ENCODE assay signal across 1 cellular context in the genomic region with DNA sequence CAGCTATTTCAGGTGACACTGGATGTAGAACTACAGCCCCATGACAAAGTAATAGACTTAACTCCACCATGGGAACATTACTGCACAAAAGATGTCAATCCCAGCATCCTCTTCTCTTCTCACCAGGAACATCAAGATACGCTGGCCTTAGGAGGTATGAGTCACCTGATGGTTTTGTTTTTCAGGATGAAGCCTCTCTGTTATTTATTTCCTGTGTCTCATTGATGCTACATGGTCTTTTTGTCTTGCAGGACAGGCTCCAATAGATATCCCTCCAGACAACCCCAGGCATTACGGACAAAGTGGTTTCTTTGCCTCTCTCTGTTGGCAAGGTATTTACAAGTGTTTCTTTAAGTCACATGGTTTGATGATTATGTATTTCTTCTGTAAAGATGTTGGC.
TF ChIP-seq lines count a peak whose summit lies in the region.

No MANE protein-coding gene starts in this region.

TF ChIP-seq in GM23338, 12 proteins besides CTCF, POLR2A, EP300 and RAD21:
- TF ChIP-seq, protein P1, sequence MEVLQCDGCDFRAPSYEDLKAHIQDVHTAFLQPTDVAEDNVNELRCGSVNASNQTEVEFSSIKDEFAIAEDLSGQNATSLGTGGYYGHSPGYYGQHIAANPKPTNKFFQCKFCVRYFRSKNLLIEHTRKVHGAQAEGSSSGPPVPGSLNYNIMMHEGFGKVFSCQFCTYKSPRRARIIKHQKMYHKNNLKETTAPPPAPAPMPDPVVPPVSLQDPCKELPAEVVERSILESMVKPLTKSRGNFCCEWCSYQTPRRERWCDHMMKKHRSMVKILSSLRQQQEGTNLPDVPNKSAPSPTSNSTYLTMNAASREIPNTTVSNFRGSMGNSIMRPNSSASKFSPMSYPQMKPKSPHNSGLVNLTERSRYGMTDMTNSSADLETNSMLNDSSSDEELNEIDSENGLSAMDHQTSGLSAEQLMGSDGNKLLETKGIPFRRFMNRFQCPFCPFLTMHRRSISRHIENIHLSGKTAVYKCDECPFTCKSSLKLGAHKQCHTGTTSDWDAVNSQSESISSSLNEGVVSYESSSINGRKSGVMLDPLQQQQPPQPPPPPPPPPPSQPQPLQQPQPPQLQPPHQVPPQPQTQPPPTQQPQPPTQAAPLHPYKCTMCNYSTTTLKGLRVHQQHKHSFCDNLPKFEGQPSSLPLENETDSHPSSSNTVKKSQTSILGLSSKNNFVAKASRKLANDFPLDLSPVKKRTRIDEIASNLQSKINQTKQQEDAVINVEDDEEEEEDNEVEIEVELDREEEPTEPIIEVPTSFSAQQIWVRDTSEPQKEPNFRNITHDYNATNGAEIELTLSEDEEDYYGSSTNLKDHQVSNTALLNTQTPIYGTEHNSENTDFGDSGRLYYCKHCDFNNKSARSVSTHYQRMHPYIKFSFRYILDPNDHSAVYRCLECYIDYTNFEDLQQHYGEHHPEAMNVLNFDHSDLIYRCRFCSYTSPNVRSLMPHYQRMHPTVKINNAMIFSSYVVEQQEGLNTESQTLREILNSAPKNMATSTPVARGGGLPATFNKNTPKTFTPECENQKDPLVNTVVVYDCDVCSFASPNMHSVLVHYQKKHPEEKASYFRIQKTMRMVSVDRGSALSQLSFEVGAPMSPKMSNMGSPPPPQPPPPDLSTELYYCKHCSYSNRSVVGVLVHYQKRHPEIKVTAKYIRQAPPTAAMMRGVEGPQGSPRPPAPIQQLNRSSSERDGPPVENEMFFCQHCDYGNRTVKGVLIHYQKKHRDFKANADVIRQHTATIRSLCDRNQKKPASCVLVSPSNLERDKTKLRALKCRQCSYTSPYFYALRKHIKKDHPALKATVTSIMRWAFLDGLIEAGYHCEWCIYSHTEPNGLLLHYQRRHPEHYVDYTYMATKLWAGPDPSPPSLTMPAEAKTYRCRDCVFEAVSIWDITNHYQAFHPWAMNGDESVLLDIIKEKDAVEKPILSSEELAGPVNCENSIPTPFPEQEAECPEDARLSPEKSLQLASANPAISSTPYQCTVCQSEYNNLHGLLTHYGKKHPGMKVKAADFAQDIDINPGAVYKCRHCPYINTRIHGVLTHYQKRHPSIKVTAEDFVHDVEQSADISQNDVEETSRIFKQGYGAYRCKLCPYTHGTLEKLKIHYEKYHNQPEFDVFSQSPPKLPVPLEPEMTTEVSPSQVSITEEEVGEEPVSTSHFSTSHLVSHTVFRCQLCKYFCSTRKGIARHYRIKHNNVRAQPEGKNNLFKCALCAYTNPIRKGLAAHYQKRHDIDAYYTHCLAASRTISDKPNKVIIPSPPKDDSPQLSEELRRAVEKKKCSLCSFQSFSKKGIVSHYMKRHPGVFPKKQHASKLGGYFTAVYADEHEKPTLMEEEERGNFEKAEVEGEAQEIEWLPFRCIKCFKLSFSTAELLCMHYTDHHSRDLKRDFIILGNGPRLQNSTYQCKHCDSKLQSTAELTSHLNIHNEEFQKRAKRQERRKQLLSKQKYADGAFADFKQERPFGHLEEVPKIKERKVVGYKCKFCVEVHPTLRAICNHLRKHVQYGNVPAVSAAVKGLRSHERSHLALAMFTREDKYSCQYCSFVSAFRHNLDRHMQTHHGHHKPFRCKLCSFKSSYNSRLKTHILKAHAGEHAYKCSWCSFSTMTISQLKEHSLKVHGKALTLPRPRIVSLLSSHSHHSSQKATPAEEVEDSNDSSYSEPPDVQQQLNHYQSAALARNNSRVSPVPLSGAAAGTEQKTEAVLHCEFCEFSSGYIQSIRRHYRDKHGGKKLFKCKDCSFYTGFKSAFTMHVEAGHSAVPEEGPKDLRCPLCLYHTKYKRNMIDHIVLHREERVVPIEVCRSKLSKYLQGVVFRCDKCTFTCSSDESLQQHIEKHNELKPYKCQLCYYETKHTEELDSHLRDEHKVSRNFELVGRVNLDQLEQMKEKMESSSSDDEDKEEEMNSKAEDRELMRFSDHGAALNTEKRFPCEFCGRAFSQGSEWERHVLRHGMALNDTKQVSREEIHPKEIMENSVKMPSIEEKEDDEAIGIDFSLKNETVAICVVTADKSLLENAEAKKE (CRISPR knock-in tag; IDR thresholded peaks at IDR 0.05), result no peak
- TF ChIP-seq ZNF331 (CRISPR knock-in tag; IDR thresholded peaks at IDR 0.05; ENCODE audit: low read depth) (no peak), EZH2phosphoT487 (IDR thresholded peaks at IDR 0.05; ENCODE audit: unreplicated experiment) (no peak), ZNF114 (CRISPR knock-in tag; IDR thresholded peaks at IDR 0.05) (no peak), EZH2 (IDR thresholded peaks at IDR 0.05; ENCODE audit: low read depth, unreplicated experiment) (no peak), STAT1 (IDR thresholded peaks at IDR 0.05; ENCODE audit: unreplicated experiment) (no peak), NANOG (IDR thresholded peaks at IDR 0.05; ENCODE audit: borderline replicate concordance) (no peak)
- TF ChIP-seq, protein P2, sequence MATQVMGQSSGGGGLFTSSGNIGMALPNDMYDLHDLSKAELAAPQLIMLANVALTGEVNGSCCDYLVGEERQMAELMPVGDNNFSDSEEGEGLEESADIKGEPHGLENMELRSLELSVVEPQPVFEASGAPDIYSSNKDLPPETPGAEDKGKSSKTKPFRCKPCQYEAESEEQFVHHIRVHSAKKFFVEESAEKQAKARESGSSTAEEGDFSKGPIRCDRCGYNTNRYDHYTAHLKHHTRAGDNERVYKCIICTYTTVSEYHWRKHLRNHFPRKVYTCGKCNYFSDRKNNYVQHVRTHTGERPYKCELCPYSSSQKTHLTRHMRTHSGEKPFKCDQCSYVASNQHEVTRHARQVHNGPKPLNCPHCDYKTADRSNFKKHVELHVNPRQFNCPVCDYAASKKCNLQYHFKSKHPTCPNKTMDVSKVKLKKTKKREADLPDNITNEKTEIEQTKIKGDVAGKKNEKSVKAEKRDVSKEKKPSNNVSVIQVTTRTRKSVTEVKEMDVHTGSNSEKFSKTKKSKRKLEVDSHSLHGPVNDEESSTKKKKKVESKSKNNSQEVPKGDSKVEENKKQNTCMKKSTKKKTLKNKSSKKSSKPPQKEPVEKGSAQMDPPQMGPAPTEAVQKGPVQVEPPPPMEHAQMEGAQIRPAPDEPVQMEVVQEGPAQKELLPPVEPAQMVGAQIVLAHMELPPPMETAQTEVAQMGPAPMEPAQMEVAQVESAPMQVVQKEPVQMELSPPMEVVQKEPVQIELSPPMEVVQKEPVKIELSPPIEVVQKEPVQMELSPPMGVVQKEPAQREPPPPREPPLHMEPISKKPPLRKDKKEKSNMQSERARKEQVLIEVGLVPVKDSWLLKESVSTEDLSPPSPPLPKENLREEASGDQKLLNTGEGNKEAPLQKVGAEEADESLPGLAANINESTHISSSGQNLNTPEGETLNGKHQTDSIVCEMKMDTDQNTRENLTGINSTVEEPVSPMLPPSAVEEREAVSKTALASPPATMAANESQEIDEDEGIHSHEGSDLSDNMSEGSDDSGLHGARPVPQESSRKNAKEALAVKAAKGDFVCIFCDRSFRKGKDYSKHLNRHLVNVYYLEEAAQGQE (IDR thresholded peaks at IDR 0.05; ENCODE audit: unreplicated experiment), result no peak
TF ChIP-seq in GM23338: peak in this region for 0.
